ENCODE assay signal across 10 cellular contexts in the genomic region with DNA sequence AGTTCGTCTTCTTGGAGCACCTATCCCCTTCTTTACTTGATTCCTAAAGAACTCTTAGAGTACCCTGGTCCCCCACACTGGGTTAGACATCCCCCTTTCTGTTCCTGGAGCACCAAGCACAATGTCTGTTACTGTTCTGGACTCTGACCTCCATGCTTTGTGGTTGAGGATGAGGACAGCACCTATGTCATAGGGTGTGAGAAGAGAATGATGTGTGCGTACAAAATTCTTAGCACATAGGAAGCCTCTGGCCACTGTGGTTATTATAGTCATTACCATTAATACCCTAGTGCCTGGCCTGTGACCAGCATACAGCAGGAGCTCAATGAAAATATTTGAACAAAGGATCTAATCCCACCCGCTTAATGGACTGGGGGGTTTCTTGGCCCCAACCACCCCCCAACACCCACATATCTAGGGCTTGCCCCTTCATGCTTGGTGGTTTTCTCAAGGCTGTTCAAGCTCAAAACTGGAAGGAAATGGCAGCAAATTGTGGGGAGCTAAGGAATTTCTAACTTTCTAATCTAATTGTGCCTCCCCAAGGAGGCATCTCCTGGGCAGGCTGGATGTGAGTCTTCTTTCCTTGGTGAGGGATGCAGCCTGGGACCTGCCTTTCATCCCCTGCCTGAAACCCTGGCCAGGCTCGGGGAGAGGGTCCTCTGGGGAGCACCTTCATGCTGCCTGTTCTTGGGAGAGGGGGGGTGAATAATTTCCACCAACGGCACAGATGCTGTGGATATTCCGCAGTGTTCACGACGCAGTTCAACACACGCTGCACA. TPM values are rescaled to one million over a fixed set of nuclear protein-coding genes. Genes with fewer than 3 reads are reported as not detected.
DNase-seq lines count a peak whose midpoint lies in the region; ATAC-seq, FAIRE-seq and TF ChIP-seq lines count a peak whose summit lies in the region.
"Had no signal": no experiment of that assay in that cellular context is flagged by ENCODE, and none has a peak within 500 bp of the region (broad histone marks: within the 10 kb centered on the region; RNA-seq: fewer than 3 reads in every experiment).

No MANE protein-coding gene starts in this region.

- peak; percentile 21 for FAIRE-seq in GM18507 (lab: Jason Lieb, UNC)

- intact Hi-C loops in left colon (cut with DNase I, micrococcal nuclease): no loop called here

- H3K27ac Mint-ChIP-seq in endothelial cell (ENCODE audit: unreplicated experiment): peak overlapping the region; percentile 62
- peak overlapping the region; percentile 98 for H3K27ac Mint-ChIP-seq in progenitor cell of endocrine pancreas

- ATAC-seq in left colon (no peak), HG03354 (IDR thresholded peaks at IDR 0.05; ENCODE audit: poor library complexity, severe bottlenecking, unreplicated experiment) (no peak)

- no peak for DNase-seq in GM18507 (ENCODE audit: extremely low spot score, insufficient read length, low read depth)
- DNase-seq in SW480 (ENCODE audit: low spot score): peak; percentile 61
- no peak for DNase-seq in endothelial cell (ENCODE audit: low spot score)
- no peak for DNase-seq in progenitor cell of endocrine pancreas (ENCODE audit: low spot score, unreplicated experiment)
- no peak for DNase-seq in left colon
- no peak for DNase-seq in NCI-H446 (lab: John Stamatoyannopoulos, UW)
- DNase-seq: NCI-H2107, nucleus accumbens, Right ventricle myocardium superior had no signal

- peaks cover 22% of the 10 kb centered on the region for H3K4me1 Mint-ChIP-seq in endothelial cell (ENCODE audit: unreplicated experiment)
- peaks cover 21% of the 10 kb centered on the region for H3K4me1 Mint-ChIP-seq in progenitor cell of endocrine pancreas (ENCODE audit: low read depth)

- H3K27me3 Mint-ChIP-seq in endothelial cell (ENCODE audit: unreplicated experiment) (peaks cover 19% of the 10 kb centered on the region), progenitor cell of endocrine pancreas (peaks cover 42% of the 10 kb centered on the region)

- no peak for TF ChIP-seq CTCF in endothelial cell (IDR thresholded peaks at IDR 0.05; ENCODE audit: unreplicated experiment)
- TF ChIP-seq CTCF in progenitor cell of endocrine pancreas (IDR thresholded peaks at IDR 0.05; ENCODE audit: unreplicated experiment): no peak

- no peaks in the 10 kb centered on the region for H3K36me3 Mint-ChIP-seq in endothelial cell (ENCODE audit: low read depth, unreplicated experiment)
- H3K36me3 Mint-ChIP-seq in progenitor cell of endocrine pancreas (ENCODE audit: insufficient read depth): no peaks in the 10 kb centered on the region

- H3K4me3 Mint-ChIP-seq in endothelial cell (ENCODE audit: unreplicated experiment) (peak overlapping the region; percentile 90), progenitor cell of endocrine pancreas (ENCODE audit: low read depth) (peak overlapping the region; percentile 83)

- H3K9me3 Mint-ChIP-seq in endothelial cell (ENCODE audit: unreplicated experiment): no peaks in the 10 kb centered on the region
- no peaks in the 10 kb centered on the region for H3K9me3 Mint-ChIP-seq in progenitor cell of endocrine pancreas (ENCODE audit: low read depth)

RNA-seq across cellular contexts. Expression of gene CMIP, which starts 1.5 kb away (rescaled TPM):
- total RNA-seq in endothelial cell (ENCODE audit: unreplicated experiment) (98.9 TPM), progenitor cell of endocrine pancreas (62.5 and 62.7 TPM in 2 replicates), left colon (10 to 100 TPM; 81.8 to 84.5 TPM)
